In genomic region chr7:95198891-95199290, GRCh38 we compare ENCODE assay signal across 30 cellular contexts.
"Had no signal": no experiment of that assay in that cellular context is flagged by ENCODE, and none has a peak within 500 bp of the region (broad histone marks: within the 10 kb centered on the region; RNA-seq: fewer than 3 reads in every experiment).

No MANE protein-coding gene starts in this region.

- H3K36me3 Mint-ChIP-seq: activated CD4-positive, alpha-beta memory T cell treated with anti-CD3 and anti-CD28 coated beads for 36 hours; activated naive CD4-positive, alpha-beta T cell treated with anti-CD3 and anti-CD28 coated beads, Interleukin-2, amount 10 ng/mL, durations not matched to agents 7 days and 5 days; activated naive CD8-positive, alpha-beta T cell had no signal

- H3K4me3 ChIP-seq: cardiac muscle cell, K562 had no signal

- H3K27ac ChIP-seq: brain microvascular endothelial cell, cardiac muscle cell, VCaP had no signal

- H3K4me3 Mint-ChIP-seq: activated B cell treated with CpG ODN at 0.5 μM for 24 hours; activated CD4-positive, alpha-beta memory T cell treated with anti-CD3 and anti-CD28 coated beads for 36 hours; activated naive CD4-positive, alpha-beta T cell treated with anti-CD3 and anti-CD28 coated beads, Interleukin-2, amount 10 ng/mL, durations not matched to agents 7 days and 5 days; activated naive CD8-positive, alpha-beta T cell; activated naive CD8-positive, alpha-beta T cell treated with anti-CD3 and anti-CD28 coated beads, Interleukin-2, amount 50 U/mL, for 24 hours; central memory CD8-positive, alpha-beta T cell had no signal

- H3K27me3 Mint-ChIP-seq: activated B cell treated with CpG ODN at 0.5 μM for 24 hours; activated CD4-positive, alpha-beta memory T cell treated with anti-CD3 and anti-CD28 coated beads for 36 hours; activated naive CD4-positive, alpha-beta T cell treated with anti-CD3 and anti-CD28 coated beads, Interleukin-2, amount 10 ng/mL, durations not matched to agents 7 days and 5 days; activated naive CD8-positive, alpha-beta T cell; central memory CD8-positive, alpha-beta T cell had no signal

- H3K27ac Mint-ChIP-seq: activated B cell treated with CpG ODN at 0.5 μM for 24 hours; activated CD4-positive, alpha-beta memory T cell treated with anti-CD3 and anti-CD28 coated beads for 36 hours; activated naive CD4-positive, alpha-beta T cell treated with anti-CD3 and anti-CD28 coated beads, Interleukin-2, amount 10 ng/mL, durations not matched to agents 7 days and 5 days; activated naive CD8-positive, alpha-beta T cell; activated naive CD8-positive, alpha-beta T cell treated with anti-CD3 and anti-CD28 coated beads, Interleukin-2, amount 50 U/mL, for 24 hours had no signal

- DNase-seq: activated B cell treated with CpG ODN at 0.5 μM for 24 hours; activated CD4-positive, alpha-beta memory T cell treated with anti-CD3 and anti-CD28 coated beads for 36 hours; activated CD4-positive, alpha-beta T cell treated with anti-CD3 and anti-CD28 coated beads for 4 hours; activated CD4-positive, alpha-beta T cell treated with anti-CD3 and anti-CD28 coated beads, Interleukin-2, amount 50 U/mL, for 1 hour; activated CD4-positive, CD25-positive, alpha-beta regulatory T cell treated with anti-CD3 and anti-CD28 coated beads, Interleukin-2, amount 50 U/mL, for 72 hours; activated CD8-positive, alpha-beta memory T cell treated with anti-CD3 and anti-CD28 coated beads, Interleukin-2, amount 50 U/mL, for 4 hours; activated effector memory CD4-positive, alpha-beta T cell treated with Interleukin-2 at 50 U/mL for 16 hours; activated naive CD4-positive, alpha-beta T cell treated with anti-CD3 and anti-CD28 coated beads, Interleukin-2, amount 10 ng/mL, durations not matched to agents 7 days and 5 days; activated naive CD8-positive, alpha-beta T cell treated with anti-CD3 and anti-CD28 coated beads, Interleukin-2, amount 50 U/mL, for 24 hours; activated T-cell treated with anti-CD3 and anti-CD28 coated beads, Interleukin-2, amount 50 U/mL, for 48 hours; anterior cingulate cortex; brain microvascular endothelial cell; IMR-90; NCI-H1105; NCI-H1417 treated with DMSO at 0.1 percent for 48 hours; NCI-H187 treated with DMSO at 0.1 percent for 48 hours; NCI-H2081; NCI-H345; NCI-H524 treated with DMSO at 0.1 percent for 48 hours; OCI-M1; Right ventricle myocardium superior; SW 1271; T-helper 1 cell; T-helper 2 cell; T-helper 9 cell had no signal

- H3K36me3 ChIP-seq: brain microvascular endothelial cell, cardiac muscle cell had no signal

- H3K27me3 ChIP-seq: brain microvascular endothelial cell, cardiac muscle cell had no signal

- H3K9me3 Mint-ChIP-seq: activated B cell treated with CpG ODN at 0.5 μM for 24 hours; activated CD4-positive, alpha-beta memory T cell treated with anti-CD3 and anti-CD28 coated beads for 36 hours; activated naive CD4-positive, alpha-beta T cell treated with anti-CD3 and anti-CD28 coated beads, Interleukin-2, amount 10 ng/mL, durations not matched to agents 7 days and 5 days; activated naive CD8-positive, alpha-beta T cell treated with anti-CD3 and anti-CD28 coated beads, Interleukin-2, amount 50 U/mL, for 24 hours; central memory CD8-positive, alpha-beta T cell had no signal

- H3K4me1 Mint-ChIP-seq: activated B cell treated with CpG ODN at 0.5 μM for 24 hours; activated naive CD4-positive, alpha-beta T cell treated with anti-CD3 and anti-CD28 coated beads, Interleukin-2, amount 10 ng/mL, durations not matched to agents 7 days and 5 days; activated naive CD8-positive, alpha-beta T cell treated with anti-CD3 and anti-CD28 coated beads, Interleukin-2, amount 50 U/mL, for 24 hours; central memory CD8-positive, alpha-beta T cell had no signal
